Comparison of ENCODE assay signal across 9 cellular contexts in genomic region chr16:27235938-27236245, GRCh38. TPM values are rescaled to one million over a fixed set of nuclear protein-coding genes. Genes with fewer than 3 reads are reported as not detected.
DNase-seq lines count a peak whose midpoint lies in the region; ATAC-seq lines count a peak whose summit lies in the region.
"Had no signal": no experiment of that assay in that cellular context is flagged by ENCODE, and none has a peak within 500 bp of the region (broad histone marks: within the 10 kb centered on the region; RNA-seq: fewer than 3 reads in every experiment).

No MANE protein-coding gene starts in this region.

- no peak for DNase-seq in CD4-positive, alpha-beta memory T cell
- no peak for DNase-seq in SJCRH30
- no peak for DNase-seq in effector memory CD8-positive, alpha-beta T cell
- no peak for DNase-seq in sciatic nerve (ENCODE audit: low spot score)
- no peak for DNase-seq in COR-L47 (lab: John Stamatoyannopoulos, UW)
- DNase-seq: NCI-H2227 treated with DMSO at 0.1 percent for 48 hours had no signal

- POLR2A ChIA-PET in CD4-positive, alpha-beta memory T cell (lab: Charles Lee; ENCODE audit: partially characterized antibody) = interaction anchor here (0.7 to 11.9 kb wide), 32 partner anchors 9 to 314 kb away, joined by 3 to 239 read pairs (median 17); partner anchors contain the start of genes GTF3C1, IL21R, KATNIP and KDM8

- H3K9me3 ChIP-seq in CD4-positive, alpha-beta memory T cell (ENCODE audit: control insufficient read depth in 1 of 2, low read length in 2 of 2) = no peaks in the 10 kb centered on the region
- no peaks in the 10 kb centered on the region for H3K9me3 ChIP-seq in SJCRH30 (replicated peaks)

- H3K27ac ChIP-seq in CD4-positive, alpha-beta memory T cell (ENCODE audit: low read depth, low read length) = peak overlapping the region; percentile 90
- peak overlapping the region; percentile 80 for H3K27ac ChIP-seq in SJCRH30

- peak overlapping the region; percentile 19 to 45 for H3K4me3 ChIP-seq in CD4-positive, alpha-beta memory T cell (ENCODE audit: low read length in 2 of 2)
- no peak overlapping the region for H3K4me3 ChIP-seq in SJCRH30

- no peak for ATAC-seq in effector memory CD8-positive, alpha-beta T cell (replicated peaks)
- peak; percentile 2 for ATAC-seq in sciatic nerve
- ATAC-seq in GM19395 (IDR thresholded peaks at IDR 0.05; ENCODE audit: unreplicated experiment) = no peak
- ATAC-seq in GM18502 (IDR thresholded peaks at IDR 0.05; ENCODE audit: poor library complexity, unreplicated experiment) = no peak
- no peak for ATAC-seq in GM21423 (IDR thresholded peaks at IDR 0.05; ENCODE audit: unreplicated experiment)

- H3K4me1 Mint-ChIP-seq in CD4-positive, alpha-beta memory T cell = peaks cover 66 to 97% (median 81%) of the 10 kb centered on the region in 4 donors
- H3K4me1 Mint-ChIP-seq in effector memory CD8-positive, alpha-beta T cell (ENCODE audit: low read depth in 2 of 2) = peaks cover 64 to 75% of the 10 kb centered on the region in 2 donors

- H3K27ac Mint-ChIP-seq in CD4-positive, alpha-beta memory T cell = peak overlapping the region; percentile 97 to 100 (median 100)
- H3K27ac Mint-ChIP-seq in effector memory CD8-positive, alpha-beta T cell = peak overlapping the region; percentile 90 to 98

- H3K9me3 Mint-ChIP-seq in CD4-positive, alpha-beta memory T cell = no peaks in the 10 kb centered on the region
- no peaks in the 10 kb centered on the region for H3K9me3 Mint-ChIP-seq in effector memory CD8-positive, alpha-beta T cell

- H3K4me1 ChIP-seq in CD4-positive, alpha-beta memory T cell (ENCODE audit: insufficient read depth, low read length) = peaks cover 93% of the 10 kb centered on the region
- peaks cover 32% of the 10 kb centered on the region for H3K4me1 ChIP-seq in SJCRH30

- no peaks in the 10 kb centered on the region for H3K27me3 Mint-ChIP-seq in CD4-positive, alpha-beta memory T cell
- no peaks in the 10 kb centered on the region for H3K27me3 Mint-ChIP-seq in effector memory CD8-positive, alpha-beta T cell

- H3K4me3 Mint-ChIP-seq in CD4-positive, alpha-beta memory T cell = peak overlapping the region; percentile 50 to 92 (median 84)
- peak overlapping the region; percentile 81 to 84 for H3K4me3 Mint-ChIP-seq in effector memory CD8-positive, alpha-beta T cell

- CTCF ChIA-PET in CD4-positive, alpha-beta memory T cell (lab: Charles Lee; ENCODE audit: partially characterized antibody) = interaction anchor here (0.7 to 9.9 kb wide), 29 partner anchors 8 to 227 kb away, joined by 3 to 213 read pairs (median 14); partner anchors contain the start of genes KDM8 and NSMCE1

- peaks cover 6 to 12% of the 10 kb centered on the region in 2 donors for H3K36me3 Mint-ChIP-seq in CD4-positive, alpha-beta memory T cell
- H3K36me3 Mint-ChIP-seq in effector memory CD8-positive, alpha-beta T cell (ENCODE audit: insufficient read depth) = peaks cover 29% of the 10 kb centered on the region

- no peaks in the 10 kb centered on the region for H3K27me3 ChIP-seq in CD4-positive, alpha-beta memory T cell (ENCODE audit: insufficient read depth, low read length)
- no peaks in the 10 kb centered on the region for H3K27me3 ChIP-seq in SJCRH30

- intact Hi-C loops in CD4-positive, alpha-beta memory T cell (cut with micrococcal nuclease) = loop anchor here (1.0 kb wide), 9 partner anchors 32 to 221 kb away; partner anchors contain the start of genes IL21R, KDM8 and NSMCE1
- intact Hi-C loops in sciatic nerve (cut with DNase I) = no loop called here

- no peaks in the 10 kb centered on the region for H3K36me3 ChIP-seq in CD4-positive, alpha-beta memory T cell (ENCODE audit: insufficient read depth, low read length)
- H3K36me3 ChIP-seq in SJCRH30 = no peaks in the 10 kb centered on the region

RNA-seq across cellular contexts. Expression of gene KDM8, which starts 32.6 kb away (rescaled TPM):
- total RNA-seq in CD4-positive, alpha-beta memory T cell = 10 to 100 TPM; 28.6 to 31.0 TPM
- polyA plus RNA-seq in CD4-positive, alpha-beta memory T cell = 1 to 10 TPM; 4.8 to 8.1 TPM
- 4.3 and 4.9 TPM in 2 replicates for total RNA-seq in SJCRH30 (2014; rRNA removed; shearing (Covaris generic))
- 8.3 TPM for total RNA-seq in sciatic nerve

RNA-seq across cellular contexts. Expression of gene NSMCE1, which starts 32.7 kb away (rescaled TPM):
- total RNA-seq in CD4-positive, alpha-beta memory T cell = 10 to 100 TPM; 66.6 to 70.7 TPM
- 100 to 1,000 TPM; 142 to 202 TPM for polyA plus RNA-seq in CD4-positive, alpha-beta memory T cell
- 38.3 and 39.5 TPM in 2 replicates for total RNA-seq in SJCRH30 (2014; rRNA removed; shearing (Covaris generic))
- total RNA-seq in sciatic nerve = 39.5 TPM
